Comparison of ENCODE assay signal across 30 cellular contexts in genomic region chr1:52502789-52503188, GRCh38. TPM values are rescaled to one million over a fixed set of nuclear protein-coding genes. Genes with fewer than 3 reads are reported as not detected.
DNase-seq lines count a peak whose midpoint lies in the region; ATAC-seq and FAIRE-seq lines count a peak whose summit lies in the region.
"Had no signal": no experiment of that assay in that cellular context is flagged by ENCODE, and none has a peak within 500 bp of the region (broad histone marks: within the 10 kb centered on the region; RNA-seq: fewer than 3 reads in every experiment).

No MANE protein-coding gene starts in this region.

- WGBS in mesendoderm (ENCODE audit: extremely low coverage, insufficient coverage, low lambda C conversion rate): no CpG with 5 or more reads among the region's 5 CpGs

- no peak overlapping the region for H3K27ac ChIP-seq in mesendoderm (ENCODE audit: low read depth, low read length)
- H3K27ac ChIP-seq: C4-2B, dorsolateral prefrontal cortex, hepatocyte, HL-60, left lung, parathyroid adenoma, SK-N-MC had no signal

- H3K9ac ChIP-seq in mesendoderm (ENCODE audit: low read length): no peak overlapping the region
- H3K9ac ChIP-seq: parathyroid adenoma had no signal

- H3K36me3 Mint-ChIP-seq in T-helper 17 cell (ENCODE audit: low read depth): peaks cover 12% of the 10 kb centered on the region

- H3K36me3 ChIP-seq in mesendoderm (ENCODE audit: control insufficient read depth, insufficient read depth, low read length): no peaks in the 10 kb centered on the region

- H3K79me1 ChIP-seq in mesendoderm (ENCODE audit: low read length): no peaks in the 10 kb centered on the region

- H3K4me2 ChIP-seq in mesendoderm (ENCODE audit: low read length): no peak overlapping the region
- H3K4me2 ChIP-seq: hepatocyte had no signal

- peak; percentile 23 for DNase-seq in NCI-H2196 (lab: John Stamatoyannopoulos, UW; ENCODE audit: unreplicated experiment)
- DNase-seq in NCI-H2196 treated with DMSO at 0.1 percent for 48 hours (lab: John Stamatoyannopoulos, UW; ENCODE audit: unreplicated experiment): no peak
- peak; percentile 2 for DNase-seq in stimulated activated CD4-positive, alpha-beta T cell treated with anti-CD3 and anti-CD28 coated beads, Interleukin-12 subunit alpha, Interleukin-12 subunit beta, amount 100 ng/mL, for 4 hours
- no peak for DNase-seq in stimulated activated CD4-positive, alpha-beta T cell treated with anti-CD3 and anti-CD28 coated beads, Interleukin-2, amount 100 ng/mL, for 24 hours
- no peak for DNase-seq in T-helper 17 cell
- no peak for DNase-seq in mesendoderm
- DNase-seq in GM19239 (ENCODE audit: insufficient read length, low spot score): no peak
- DNase-seq: activated B cell treated with CpG ODN at 0.5 μM for 24 hours; activated CD8-positive, alpha-beta T cell treated with anti-CD3 and anti-CD28 coated beads for 36 hours; activated naive CD4-positive, alpha-beta T cell treated with Interleukin-2 at 50 U/mL for 16 hours; dorsolateral prefrontal cortex; GDM1; H7; immature natural killer cell; left lung; midbrain; NCI-H1436; NCI-H226; nephron progenitor cell; right cardiac atrium had no signal

- H2AK5ac ChIP-seq in mesendoderm (ENCODE audit: low read length): no peak overlapping the region

- no peak overlapping the region for H3K23ac ChIP-seq in mesendoderm (ENCODE audit: low read length)

- no peak overlapping the region for H3K56ac ChIP-seq in mesendoderm (ENCODE audit: low read length)

- H4K5ac ChIP-seq in mesendoderm (ENCODE audit: low read length): no peak overlapping the region

- no peak overlapping the region for H2BK120ac ChIP-seq in mesendoderm (ENCODE audit: low read depth, low read length)

- peaks cover 20% of the 10 kb centered on the region for H3K4me1 Mint-ChIP-seq in T-helper 17 cell
- H3K4me1 Mint-ChIP-seq: nephron progenitor cell had no signal

- H3K27ac Mint-ChIP-seq in T-helper 17 cell: peak overlapping the region; percentile 67
- H3K27ac Mint-ChIP-seq: activated B cell treated with CpG ODN at 0.5 μM for 24 hours; activated CD8-positive, alpha-beta T cell treated with anti-CD3 and anti-CD28 coated beads for 36 hours; nephron progenitor cell; T-helper 2 cell treated with Interferon-gamma antibody and Interleukin-4, amounts not matched to agents 5 μg/mL and 100 μg/mL, for 36 hours had no signal

- ATAC-seq in T-helper 17 cell (no peak), HG02885 (IDR thresholded peaks at IDR 0.05; ENCODE audit: poor library complexity, unreplicated experiment) (no peak)
- ATAC-seq: activated CD8-positive, alpha-beta T cell treated with anti-CD3 and anti-CD28 coated beads for 36 hours; left lung; right cardiac atrium had no signal

- no peaks in the 10 kb centered on the region for H3K9me3 ChIP-seq in T-helper 17 cell (ENCODE audit: control insufficient read depth, low read length, poor library complexity, severe bottlenecking)
- H3K9me3 ChIP-seq: left lung had no signal

- no peak overlapping the region for H2BK15ac ChIP-seq in mesendoderm (replicated peaks; ENCODE audit: low read depth)

- H3K4me1 ChIP-seq in mesendoderm (ENCODE audit: control insufficient read depth, low read depth, low read length): no peaks in the 10 kb centered on the region
- H3K4me1 ChIP-seq: left lung, parathyroid adenoma had no signal

- no peak for FAIRE-seq in GM19239 (lab: Jason Lieb, UNC)
- FAIRE-seq: astrocyte, endothelial cell of umbilical vein had no signal

- no peak overlapping the region for H3K4ac ChIP-seq in mesendoderm (ENCODE audit: low read depth, low read length)

- H3K27me3 Mint-ChIP-seq in T-helper 17 cell: no peaks in the 10 kb centered on the region
- H3K27me3 Mint-ChIP-seq: activated B cell treated with CpG ODN at 0.5 μM for 24 hours; activated CD8-positive, alpha-beta T cell treated with anti-CD3 and anti-CD28 coated beads for 36 hours; central memory CD8-positive, alpha-beta T cell had no signal

- no peaks in the 10 kb centered on the region for H3K27me3 ChIP-seq in mesendoderm (ENCODE audit: insufficient read depth, low read length, poor library complexity)
- H3K27me3 ChIP-seq: dorsolateral prefrontal cortex, hepatocyte, left lung had no signal

- H3K4me3 ChIP-seq in mesendoderm (ENCODE audit: low read length): no peak overlapping the region
- H3K4me3 ChIP-seq: dorsolateral prefrontal cortex, hepatocyte, left lung, SK-N-MC had no signal

- no peak overlapping the region for H3K18ac ChIP-seq in mesendoderm (ENCODE audit: low read length)

- H3K79me2 ChIP-seq in mesendoderm (ENCODE audit: control insufficient read depth, insufficient read depth, low read length): no peaks in the 10 kb centered on the region

- H3K4me3 Mint-ChIP-seq in T-helper 17 cell: peak overlapping the region; percentile 53
- H3K4me3 Mint-ChIP-seq: activated B cell treated with CpG ODN at 0.5 μM for 24 hours; activated CD8-positive, alpha-beta T cell treated with anti-CD3 and anti-CD28 coated beads for 36 hours; central memory CD8-positive, alpha-beta T cell; immature natural killer cell; nephron progenitor cell; T-helper 2 cell treated with Interferon-gamma antibody and Interleukin-4, amounts not matched to agents 5 μg/mL and 100 μg/mL, for 36 hours had no signal

- H2BK5ac ChIP-seq in mesendoderm (ENCODE audit: low read length): no peak overlapping the region

- H4K8ac ChIP-seq in mesendoderm (ENCODE audit: low read depth, low read length): no peak overlapping the region

RNA-seq across cellular contexts. Expression of gene TUT4, which starts 50.1 kb away (rescaled TPM):
- 100 to 1,000 TPM; 125 to 136 TPM for total RNA-seq in T-helper 17 cell
- polyA plus RNA-seq in mesendoderm (2013, experiment 1 of 2): 25.3 TPM
- 25.7 TPM for polyA plus RNA-seq in mesendoderm (2013, experiment 2 of 2)

Comparison
In these comparisons a context has a peak if more than half of its experiments do, and no peak if none do; other contexts are left out.
1. DNase-seq: peak in NCI-H2196 (single experiment) and stimulated activated CD4-positive, alpha-beta T cell treated with anti-CD3 and anti-CD28 coated beads, Interleukin-12 subunit alpha, Interleukin-12 subunit beta, amount 100 ng/mL, for 4 hours (single experiment); none in NCI-H2196 treated with DMSO at 0.1 percent for 48 hours (single experiment), stimulated activated CD4-positive, alpha-beta T cell treated with anti-CD3 and anti-CD28 coated beads, Interleukin-2, amount 100 ng/mL, for 24 hours (0 of 2), T-helper 17 cell (0 of 3), mesendoderm (single experiment) and GM19239 (single experiment).